In genomic region chr3:88167704-88168103, GRCh38 we compare ENCODE assay signal across 27 cellular contexts.
"Had no signal": no experiment of that assay in that cellular context is flagged by ENCODE, and none has a peak within 500 bp of the region (broad histone marks: within the 10 kb centered on the region; RNA-seq: fewer than 3 reads in every experiment).

No MANE protein-coding gene starts in this region.

- H3K4me3 ChIP-seq: ascending aorta, body of pancreas, colonic mucosa, esophagus squamous epithelium had no signal

- H3K27me3 ChIP-seq: ascending aorta, body of pancreas, colonic mucosa, esophagus squamous epithelium had no signal

- H3K27ac ChIP-seq: ascending aorta, body of pancreas, colonic mucosa, epithelial cell of prostate, esophagus squamous epithelium, VCaP had no signal

- H3K4me1 ChIP-seq: ascending aorta, body of pancreas, colonic mucosa, esophagus squamous epithelium had no signal

- H3K36me3 ChIP-seq: ascending aorta, colonic mucosa had no signal

- H3K9me3 ChIP-seq: ascending aorta, body of pancreas, colonic mucosa, esophagus squamous epithelium had no signal

- DNase-seq: activated CD4-positive, alpha-beta memory T cell treated with anti-CD3 and anti-CD28 coated beads, Interleukin-2, amount 10 ng/mL, durations not matched to agents 7 days and 5 days; activated CD4-positive, alpha-beta T cell treated with anti-CD3 and anti-CD28 coated beads for 1 hour; activated CD4-positive, alpha-beta T cell treated with anti-CD3 and anti-CD28 coated beads for 4 hours; activated CD4-positive, alpha-beta T cell treated with anti-CD3 and anti-CD28 coated beads, Interleukin-2, amount 10 ng/mL, durations not matched to agents 7 days and 5 days; activated CD4-positive, alpha-beta T cell treated with anti-CD3 and anti-CD28 coated beads, Interleukin-2, amount 50 U/mL, for 4 hours; activated CD8-positive, alpha-beta memory T cell treated with anti-CD3 and anti-CD28 coated beads, Interleukin-2, amount 50 U/mL, for 48 hours; activated gamma-delta T cell; activated naive CD4-positive, alpha-beta T cell; activated naive CD4-positive, alpha-beta T cell treated with anti-CD3 and anti-CD28 coated beads, Interleukin-2, amount 10 ng/mL, durations not matched to agents 7 days and 5 days; activated naive CD8-positive, alpha-beta T cell treated with anti-CD3 and anti-CD28 coated beads, Interleukin-2, amount 10 ng/mL, durations not matched to agents 7 days and 5 days; activated T-cell treated with anti-CD3 and anti-CD28 coated beads for 4 hours; activated T-cell treated with anti-CD3 and anti-CD28 coated beads, Interleukin-2, amount 50 U/mL, for 24 hours; activated T-cell treated with anti-CD3 and anti-CD28 coated beads, Interleukin-2, amount 50 U/mL, for 72 hours; body of pancreas; caudate nucleus; colonic mucosa; effector CD8-positive, alpha-beta T cell; esophagus squamous epithelium; foreskin fibroblast; head of caudate nucleus; T-helper 1 cell; T-helper 17 cell had no signal

- ATAC-seq: activated naive CD4-positive, alpha-beta T cell treated with anti-CD3 and anti-CD28 coated beads, Interleukin-2, amount 50 U/mL, for 72 hours; activated T-cell treated with anti-CD3 and anti-CD28 coated beads, Interleukin-2, amount 50 U/mL, for 72 hours; body of pancreas; T-helper 17 cell; WTC11 had no signal
